Comparison of ENCODE assay signal across 19 cellular contexts in the genomic region with DNA sequence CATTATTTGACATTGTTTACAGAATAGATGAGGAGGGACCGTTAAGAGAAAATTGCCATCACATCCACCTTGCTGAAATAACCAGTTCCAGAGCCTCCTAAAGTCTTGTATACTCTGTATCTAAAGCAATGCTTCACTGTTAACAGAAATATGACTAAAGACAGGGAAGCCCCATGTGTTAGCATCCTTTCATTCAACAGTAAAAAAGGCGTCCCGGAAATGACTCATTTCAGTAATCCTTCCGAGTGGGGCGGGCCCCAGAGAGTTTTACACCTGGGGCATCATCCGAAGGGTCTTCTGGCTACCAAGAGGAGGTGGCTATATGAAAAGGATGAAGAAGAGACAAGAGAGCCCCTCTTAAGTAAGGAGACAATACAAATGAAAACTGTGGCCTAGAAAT.
DNase-seq lines count a peak whose midpoint lies in the region; ATAC-seq and TF ChIP-seq lines count a peak whose summit lies in the region.
"Had no signal": no experiment of that assay in that cellular context is flagged by ENCODE, and none has a peak within 500 bp of the region (broad histone marks: within the 10 kb centered on the region; RNA-seq: fewer than 3 reads in every experiment).

No MANE protein-coding gene starts in this region.

- peaks cover 18 to 41% of the 10 kb centered on the region in 2 experiments for H3K79me1 ChIP-seq in IMR-90 (ENCODE audit: low read depth in 1 of 2, low read length in 2 of 2)

- no peak overlapping the region for H3K14ac ChIP-seq in IMR-90 (replicated peaks; ENCODE audit: low read depth, low read length)

- peaks cover 8% of the 10 kb centered on the region for H3K9me1 ChIP-seq in IMR-90 (ENCODE audit: insufficient read depth, low read length)

- no peak overlapping the region for H2BK20ac ChIP-seq in IMR-90 (ENCODE audit: low read depth, low read length)

- no peaks in the 10 kb centered on the region for H3K27me3 ChIP-seq in IMR-90 (ENCODE audit: control insufficient read depth, insufficient read depth, low read length)
- H3K27me3 ChIP-seq: BLaER1 treated with 17β-estradiol and CSF1 and Interleukin-3, amounts not matched to agents 10 nM and 100 nM; brain microvascular endothelial cell had no signal

- H2AK9ac ChIP-seq in IMR-90 (replicated peaks; ENCODE audit: low read depth, low read length, poor library complexity), result no peak overlapping the region

- WGBS in IMR-90 (ENCODE audit: extremely low coverage in 2 of 2, insufficient read length in 1 of 2), 2 experiments, result no CpG with 5 or more reads among the region's 6 CpGs

- H3K4me1 Mint-ChIP-seq in activated T-cell treated with anti-CD3 and anti-CD28 coated beads, Interleukin-2, amount 50 U/mL, for 72 hours (ENCODE audit: low read depth), result peaks cover 30% of the 10 kb centered on the region
- peaks cover 27% of the 10 kb centered on the region for H3K4me1 Mint-ChIP-seq in progenitor cell of endocrine pancreas (ENCODE audit: low read depth)

- no peak overlapping the region for H3K4me3 ChIP-seq in IMR-90 (ENCODE audit: insufficient read depth, low read depth, low read length)
- H3K4me3 ChIP-seq: BLaER1 treated with 17β-estradiol and CSF1 and Interleukin-3, amounts not matched to agents 10 nM and 100 nM; PC-9 had no signal

- CTCF ChIA-PET in IMR-90 (lab: Yijun Ruan, JAX), result no interaction called here

- H4K5ac ChIP-seq in IMR-90 (ENCODE audit: low read depth, low read length), result no peak overlapping the region

- H3K4me3 Mint-ChIP-seq in activated T-cell treated with anti-CD3 and anti-CD28 coated beads, Interleukin-2, amount 50 U/mL, for 72 hours, result peak overlapping the region; percentile 22 to 76
- H3K4me3 Mint-ChIP-seq in progenitor cell of endocrine pancreas (ENCODE audit: low read depth), result no peak overlapping the region
- H3K4me3 Mint-ChIP-seq: dendritic cell treated with granulocyte-macrophage colony-stimulating factor and Interleukin-4, amounts not matched to agents 40 ng/mL and 50 ng/mL, for 4 days; type B pancreatic cell; WTC11 had no signal

- TF ChIP-seq CTCF in IMR-90 (conservative IDR thresholded peaks at IDR 0.05; ENCODE audit: low read depth, low read length) (no peak), progenitor cell of endocrine pancreas (IDR thresholded peaks at IDR 0.05; ENCODE audit: unreplicated experiment) (no peak)

- H3K9me3 Mint-ChIP-seq in activated T-cell treated with anti-CD3 and anti-CD28 coated beads, Interleukin-2, amount 50 U/mL, for 72 hours, result peaks cover 0 to 3% of the 10 kb centered on the region in 2 donors
- peaks cover 2% of the 10 kb centered on the region for H3K9me3 Mint-ChIP-seq in progenitor cell of endocrine pancreas (ENCODE audit: low read depth)
- H3K9me3 Mint-ChIP-seq: dendritic cell treated with granulocyte-macrophage colony-stimulating factor and Interleukin-4, amounts not matched to agents 40 ng/mL and 50 ng/mL, for 4 days; WTC11 had no signal

- POLR2A ChIA-PET in IMR-90 (lab: Charles Lee; ENCODE audit: unreplicated experiment), result no interaction called here

- H4K20me1 ChIP-seq in IMR-90 (ENCODE audit: insufficient read depth, low read length), result peaks cover 7% of the 10 kb centered on the region; the same call in 1 of the 2 replicates

- TF ChIP-seq POLR2A in IMR-90 (IDR thresholded peaks at IDR 0.05; ENCODE audit: low read depth, low read length), result no peak

- no peak overlapping the region for H2BK120ac ChIP-seq in IMR-90 (ENCODE audit: low read depth, low read length)

- intact Hi-C loops in IMR-90 (cut with micrococcal nuclease), result no loop called here

- in situ Hi-C loops in IMR-90 (cut with MboI; ENCODE audit: low sequenced_read_pairs), result no loop called here

- H2BK5ac ChIP-seq in IMR-90 (ENCODE audit: low read depth, low read length, poor library complexity, severe bottlenecking), result no peak overlapping the region

- DNase-seq in stimulated activated CD4-positive, alpha-beta T cell treated with anti-CD3 and anti-CD28 coated beads, Interleukin-4, amount 100 ng/mL, for 24 hours, result peak; percentile 24
- DNase-seq in stimulated activated CD4-positive, alpha-beta T cell treated with anti-CD3 and anti-CD28 coated beads, Interleukin-4, amount 100 ng/mL, for 1 hour, result no peak
- DNase-seq in IMR-90, result peak; percentile 35
- DNase-seq in activated T-cell treated with anti-CD3 and anti-CD28 coated beads, Interleukin-2, amount 50 U/mL, for 72 hours, result peak; percentile 29 to 43
- no peak for DNase-seq in progenitor cell of endocrine pancreas (ENCODE audit: low spot score, unreplicated experiment)
- DNase-seq in NCI-H146 treated with DMSO at 0.1 percent for 48 hours (lab: John Stamatoyannopoulos, UW; ENCODE audit: unreplicated experiment), result no peak
- DNase-seq in SKM-1 (lab: John Stamatoyannopoulos, UW; ENCODE audit: unreplicated experiment), result no peak
- DNase-seq: activated gamma-delta T cell treated with Interleukin-2 at 50 U/mL for 16 hours, brain microvascular endothelial cell, DMS53, hypothalamus, NCI-H187 treated with DMSO at 0.1 percent for 48 hours, NCI-H524, PC-9 had no signal

- H3K4me1 ChIP-seq in IMR-90 (ENCODE audit: control insufficient read depth, insufficient read depth, low read length), result peaks cover 9% of the 10 kb centered on the region

- no peak overlapping the region for H4K8ac ChIP-seq in IMR-90 (ENCODE audit: low read depth in 2 of 2, low read length in 2 of 2)

- no peak overlapping the region for H3K18ac ChIP-seq in IMR-90 (ENCODE audit: low read depth, low read length)

- ATAC-seq in IMR-90 (ENCODE audit: low read depth) (no peak), HG02973 (IDR thresholded peaks at IDR 0.05; ENCODE audit: unreplicated experiment) (no peak)
- ATAC-seq in activated T-cell treated with anti-CD3 and anti-CD28 coated beads, Interleukin-2, amount 50 U/mL, for 72 hours (replicated peaks in 1 of 2), result peak; percentile 37 to 64
- ATAC-seq: WTC11 had no signal

- no peak overlapping the region for H2BK15ac ChIP-seq in IMR-90 (ENCODE audit: low read depth, low read length)

- no TSS peak for BruUV-seq in IMR-90 (replicated peaks; lab: Mats Ljungman, UMichigan)

- no peak overlapping the region for H2AFZ ChIP-seq in IMR-90 (replicated peaks; ENCODE audit: low read length, poor library complexity)
- H2AFZ ChIP-seq: PC-9 had no signal

- no peak overlapping the region for H3K27ac ChIP-seq in IMR-90 (ENCODE audit: insufficient read depth, low read length)
- H3K27ac ChIP-seq: BLaER1 treated with 17β-estradiol and CSF1 and Interleukin-3, amounts not matched to agents 10 nM and 100 nM; brain microvascular endothelial cell; PC-9 had no signal

- H3K9ac ChIP-seq in IMR-90 (ENCODE audit: low read depth, low read length), result no peak overlapping the region
- H3K9ac ChIP-seq: BLaER1 treated with 17β-estradiol and CSF1 and Interleukin-3, amounts not matched to agents 10 nM and 100 nM had no signal

- H2AK5ac ChIP-seq in IMR-90 (ENCODE audit: low read depth, low read length), result no peak overlapping the region

- H3K4ac ChIP-seq in IMR-90 (ENCODE audit: low read depth, low read length), result no peak overlapping the region

- peak overlapping the region; percentile 22 for H3K27ac Mint-ChIP-seq in activated T-cell treated with anti-CD3 and anti-CD28 coated beads, Interleukin-2, amount 50 U/mL, for 72 hours
- peak overlapping the region; percentile 41 for H3K27ac Mint-ChIP-seq in progenitor cell of endocrine pancreas
- H3K27ac Mint-ChIP-seq: dendritic cell treated with granulocyte-macrophage colony-stimulating factor and Interleukin-4, amounts not matched to agents 40 ng/mL and 50 ng/mL, for 4 days; type B pancreatic cell; WTC11 had no signal

- peaks cover 3 to 24% of the 10 kb centered on the region in 2 donors for H3K36me3 Mint-ChIP-seq in activated T-cell treated with anti-CD3 and anti-CD28 coated beads, Interleukin-2, amount 50 U/mL, for 72 hours (ENCODE audit: insufficient read depth in 2 of 2)
- H3K36me3 Mint-ChIP-seq in progenitor cell of endocrine pancreas (ENCODE audit: insufficient read depth), result peaks cover 42% of the 10 kb centered on the region

- H3K9me3 ChIP-seq in IMR-90 (ENCODE audit: control insufficient read depth, insufficient read depth, low read length), result no peaks in the 10 kb centered on the region

- dilution Hi-C loops in IMR-90 (cut with HindIII; ENCODE audit: low sequenced_read_pairs, unreplicated experiment), result no loop called here

- no peak overlapping the region for H3K23ac ChIP-seq in IMR-90 (ENCODE audit: low read depth, low read length)

- no peak overlapping the region for H4K91ac ChIP-seq in IMR-90 (ENCODE audit: insufficient read depth, low read depth, low read length)

- TF ChIP-seq RAD21 in IMR-90 (IDR thresholded peaks at IDR 0.05; ENCODE audit: low read length), result no peak

- no peak overlapping the region for H3K4me2 ChIP-seq in IMR-90 (ENCODE audit: low read depth, low read length)
- H3K4me2 ChIP-seq: BLaER1 treated with 17β-estradiol and CSF1 and Interleukin-3, amounts not matched to agents 10 nM and 100 nM; PC-9 had no signal

- H3K56ac ChIP-seq in IMR-90 (ENCODE audit: extremely low read depth, insufficient read depth, low read length), result no peak overlapping the region

- H3K36me3 ChIP-seq in IMR-90 (ENCODE audit: control insufficient read depth, insufficient read depth, low read length), result peaks cover 3% of the 10 kb centered on the region
- H3K36me3 ChIP-seq: brain microvascular endothelial cell had no signal

- H3K27me3 Mint-ChIP-seq in activated T-cell treated with anti-CD3 and anti-CD28 coated beads, Interleukin-2, amount 50 U/mL, for 72 hours (ENCODE audit: low read depth), result no peaks in the 10 kb centered on the region
- no peaks in the 10 kb centered on the region for H3K27me3 Mint-ChIP-seq in progenitor cell of endocrine pancreas
- H3K27me3 Mint-ChIP-seq: dendritic cell treated with granulocyte-macrophage colony-stimulating factor and Interleukin-4, amounts not matched to agents 40 ng/mL and 50 ng/mL, for 4 days; type B pancreatic cell had no signal

TF ChIP-seq in IMR-90, 13 proteins besides CTCF, POLR2A, EP300 and RAD21 (continues in another document):
- TF ChIP-seq MXI1 (IDR thresholded peaks at IDR 0.05; ENCODE audit: borderline replicate concordance, low read depth, low read length), result no peak
- no peak for TF ChIP-seq MAZ (IDR thresholded peaks at IDR 0.05; ENCODE audit: borderline replicate concordance, low read depth, low read length)
- no peak for TF ChIP-seq NFE2L2 (IDR thresholded peaks at IDR 0.05; ENCODE audit: low read depth, low read length)
- TF ChIP-seq ELK1 (IDR thresholded peaks at IDR 0.05; ENCODE audit: borderline replicate concordance, low read depth, low read length), result no peak

Comparison
In these comparisons a context has a peak if more than half of its experiments do, and no peak if none do; other contexts are left out.
1. DNase-seq: peak in stimulated activated CD4-positive, alpha-beta T cell treated with anti-CD3 and anti-CD28 coated beads, Interleukin-4, amount 100 ng/mL, for 24 hours (single experiment), IMR-90 (single experiment) and activated T-cell treated with anti-CD3 and anti-CD28 coated beads, Interleukin-2, amount 50 U/mL, for 72 hours (2 of 2); none in stimulated activated CD4-positive, alpha-beta T cell treated with anti-CD3 and anti-CD28 coated beads, Interleukin-4, amount 100 ng/mL, for 1 hour (single experiment), progenitor cell of endocrine pancreas (single experiment), NCI-H146 treated with DMSO at 0.1 percent for 48 hours (single experiment) and SKM-1 (single experiment).
2. ATAC-seq: peak in activated T-cell treated with anti-CD3 and anti-CD28 coated beads, Interleukin-2, amount 50 U/mL, for 72 hours (2 of 2); none in IMR-90 (single experiment) and HG02973 (single experiment).